ENCODE assay signal across 2 cellular contexts in genomic region chr19:2255982-2256685, GRCh38.
TF ChIP-seq lines count a peak whose summit lies in the region.

JSRP1 (minus strand) TSS chr19:2256417; CDS start chr19:2255314, 1,103 bp downstream.

TF ChIP-seq in SK-N-SH, 30 proteins besides CTCF, POLR2A, EP300 and RAD21:
- TF ChIP-seq, protein P1, sequence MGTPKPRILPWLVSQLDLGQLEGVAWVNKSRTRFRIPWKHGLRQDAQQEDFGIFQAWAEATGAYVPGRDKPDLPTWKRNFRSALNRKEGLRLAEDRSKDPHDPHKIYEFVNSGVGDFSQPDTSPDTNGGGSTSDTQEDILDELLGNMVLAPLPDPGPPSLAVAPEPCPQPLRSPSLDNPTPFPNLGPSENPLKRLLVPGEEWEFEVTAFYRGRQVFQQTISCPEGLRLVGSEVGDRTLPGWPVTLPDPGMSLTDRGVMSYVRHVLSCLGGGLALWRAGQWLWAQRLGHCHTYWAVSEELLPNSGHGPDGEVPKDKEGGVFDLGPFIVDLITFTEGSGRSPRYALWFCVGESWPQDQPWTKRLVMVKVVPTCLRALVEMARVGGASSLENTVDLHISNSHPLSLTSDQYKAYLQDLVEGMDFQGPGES (IDR thresholded peaks at IDR 0.05; ENCODE audit: low read depth, low read length), result no peak
- peak; percentile 63 for TF ChIP-seq RFX5 (IDR thresholded peaks at IDR 0.05; ENCODE audit: low read length)

TF ChIP-seq in GM12891, 5 proteins besides CTCF, POLR2A, EP300 and RAD21 (continued from another document):
- TF ChIP-seq POLR2AphosphoS5 (IDR thresholded peaks at IDR 0.05; ENCODE audit: low read depth, low read length), result no peak
- TF ChIP-seq PAX5 (IDR thresholded peaks at IDR 0.05; ENCODE audit: insufficient read depth, low read length, severe bottlenecking), result no peak
- TF ChIP-seq POU2F2 (IDR thresholded peaks at IDR 0.05; ENCODE audit: low read depth, low read length), result no peak
- no peak for TF ChIP-seq TAF1 (IDR thresholded peaks at IDR 0.05; ENCODE audit: low read depth, low read length)
